ENCODE assay signal across 18 cellular contexts in the genomic region with DNA sequence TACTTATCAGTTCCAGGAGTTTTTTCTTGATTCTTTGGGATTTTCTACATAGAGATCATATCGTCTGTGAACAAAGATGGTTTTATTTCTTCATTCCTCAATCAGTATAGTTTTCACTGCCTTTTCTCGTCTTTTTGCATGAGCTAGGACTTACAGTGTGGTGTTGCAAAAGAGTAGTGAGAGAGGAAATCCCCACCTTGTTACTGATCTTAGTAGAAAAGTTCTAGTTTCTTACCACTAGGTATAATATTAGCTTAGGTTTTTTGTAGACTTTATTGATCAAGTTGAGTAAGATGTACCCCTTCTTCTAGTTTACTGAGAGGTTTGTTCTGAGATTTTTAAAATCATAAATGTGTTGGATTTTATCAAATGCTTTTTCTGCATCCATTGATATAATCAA.
A peak's percentile ranks its signal among the peaks of the same experiment; 100 is the strongest.
DNase-seq lines count a peak whose midpoint lies in the region; ATAC-seq lines count a peak whose summit lies in the region.
"Had no signal": no experiment of that assay in that cellular context is flagged by ENCODE, and none has a peak within 500 bp of the region (broad histone marks: within the 10 kb centered on the region; RNA-seq: fewer than 3 reads in every experiment).

No MANE protein-coding gene starts in this region.

- H3K27ac Mint-ChIP-seq in activated naive CD8-positive, alpha-beta T cell treated with anti-CD3 and anti-CD28 coated beads, Interleukin-2, amount 50 U/mL, for 24 hours: no peak overlapping the region
- H3K27ac Mint-ChIP-seq: CD8-positive, alpha-beta memory T cell; HFFc6; natural killer cell had no signal

- peaks cover 8% of the 10 kb centered on the region for H3K27me3 Mint-ChIP-seq in activated naive CD8-positive, alpha-beta T cell treated with anti-CD3 and anti-CD28 coated beads, Interleukin-2, amount 50 U/mL, for 24 hours

- H3K36me3 Mint-ChIP-seq in activated naive CD8-positive, alpha-beta T cell treated with anti-CD3 and anti-CD28 coated beads, Interleukin-2, amount 50 U/mL, for 24 hours (ENCODE audit: low read depth): no peaks in the 10 kb centered on the region
- H3K36me3 Mint-ChIP-seq: CD8-positive, alpha-beta memory T cell had no signal

- no peak overlapping the region for H3K4me3 Mint-ChIP-seq in activated naive CD8-positive, alpha-beta T cell treated with anti-CD3 and anti-CD28 coated beads, Interleukin-2, amount 50 U/mL, for 24 hours
- H3K4me3 Mint-ChIP-seq: CD8-positive, alpha-beta memory T cell; HFFc6; natural killer cell had no signal

- H3K9me3 Mint-ChIP-seq in activated naive CD8-positive, alpha-beta T cell treated with anti-CD3 and anti-CD28 coated beads, Interleukin-2, amount 50 U/mL, for 24 hours: peaks cover 19% of the 10 kb centered on the region
- H3K9me3 Mint-ChIP-seq: HFFc6 had no signal

- ATAC-seq in GM18519 (IDR thresholded peaks at IDR 0.05; ENCODE audit: low FRiP score, unreplicated experiment): peak; percentile 93
- peak; percentile 49 for ATAC-seq in GM19468 (IDR thresholded peaks at IDR 0.05; ENCODE audit: extremely low read depth, unreplicated experiment)
- ATAC-seq in HG02763 (IDR thresholded peaks at IDR 0.05; ENCODE audit: unreplicated experiment): peak; percentile 83
- ATAC-seq in HG03354 (IDR thresholded peaks at IDR 0.05; ENCODE audit: poor library complexity, severe bottlenecking, unreplicated experiment): peak; percentile 92
- no peak for ATAC-seq in activated naive CD8-positive, alpha-beta T cell treated with anti-CD3 and anti-CD28 coated beads, Interleukin-2, amount 50 U/mL, for 24 hours
- ATAC-seq: HepG2, natural killer cell had no signal

- DNase-seq in HuH-7.5 (ENCODE audit: low spot score) (no peak), DMS79 treated with DMSO at 0.1 percent for 48 hours (lab: John Stamatoyannopoulos, UW) (no peak), SIG-M5 treated with dmso at 0.1 percent for 504 hours (lab: John Stamatoyannopoulos, UW; ENCODE audit: unreplicated experiment) (no peak)
- DNase-seq in activated naive CD8-positive, alpha-beta T cell treated with anti-CD3 and anti-CD28 coated beads, Interleukin-2, amount 50 U/mL, for 24 hours: no peak
- DNase-seq: ACHN; activated gamma-delta T cell treated with Interleukin-2 at 50 U/mL for 16 hours; brain microvascular endothelial cell; CD8-positive, alpha-beta memory T cell; GF-D8; HFFc6; natural killer cell; NK-92 treated with Interleukin-12 subunit alpha and Interleukin-12 subunit beta, amount 100 ng/mL, for 24 hours; tibial artery had no signal

- H3K4me1 Mint-ChIP-seq in activated naive CD8-positive, alpha-beta T cell treated with anti-CD3 and anti-CD28 coated beads, Interleukin-2, amount 50 U/mL, for 24 hours: no peaks in the 10 kb centered on the region
- H3K4me1 Mint-ChIP-seq: CD8-positive, alpha-beta memory T cell; natural killer cell had no signal
